2 cellular contexts compared by ENCODE assay signal in the genomic region with DNA sequence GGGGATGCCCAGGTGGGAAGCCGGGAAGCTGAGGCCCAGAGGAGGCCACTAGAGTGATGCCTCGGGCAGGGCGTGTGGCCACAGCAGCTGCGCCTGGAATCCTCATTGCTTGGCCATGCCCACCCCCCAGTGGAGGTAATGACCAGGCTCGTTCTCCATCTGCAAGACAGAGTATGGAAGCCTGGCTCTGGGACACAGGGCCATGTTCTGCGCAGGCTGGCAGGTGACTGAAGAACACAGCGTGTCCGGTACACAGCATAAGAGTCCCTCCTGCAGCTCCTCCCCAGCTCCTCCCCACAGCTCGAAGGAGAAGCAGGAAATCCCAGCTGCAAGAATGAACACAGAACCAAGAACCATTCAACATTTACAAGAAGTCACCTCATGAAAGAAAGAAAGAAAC.
TF ChIP-seq lines count a peak whose summit lies in the region.

No MANE protein-coding gene starts in this region.

TF ChIP-seq in SK-N-SH treated with all-trans-retinoic acid at 6 μM for 48 hours, 23 proteins besides CTCF, POLR2A, EP300 and RAD21 (continued from another document):
- TF ChIP-seq, protein P1, sequence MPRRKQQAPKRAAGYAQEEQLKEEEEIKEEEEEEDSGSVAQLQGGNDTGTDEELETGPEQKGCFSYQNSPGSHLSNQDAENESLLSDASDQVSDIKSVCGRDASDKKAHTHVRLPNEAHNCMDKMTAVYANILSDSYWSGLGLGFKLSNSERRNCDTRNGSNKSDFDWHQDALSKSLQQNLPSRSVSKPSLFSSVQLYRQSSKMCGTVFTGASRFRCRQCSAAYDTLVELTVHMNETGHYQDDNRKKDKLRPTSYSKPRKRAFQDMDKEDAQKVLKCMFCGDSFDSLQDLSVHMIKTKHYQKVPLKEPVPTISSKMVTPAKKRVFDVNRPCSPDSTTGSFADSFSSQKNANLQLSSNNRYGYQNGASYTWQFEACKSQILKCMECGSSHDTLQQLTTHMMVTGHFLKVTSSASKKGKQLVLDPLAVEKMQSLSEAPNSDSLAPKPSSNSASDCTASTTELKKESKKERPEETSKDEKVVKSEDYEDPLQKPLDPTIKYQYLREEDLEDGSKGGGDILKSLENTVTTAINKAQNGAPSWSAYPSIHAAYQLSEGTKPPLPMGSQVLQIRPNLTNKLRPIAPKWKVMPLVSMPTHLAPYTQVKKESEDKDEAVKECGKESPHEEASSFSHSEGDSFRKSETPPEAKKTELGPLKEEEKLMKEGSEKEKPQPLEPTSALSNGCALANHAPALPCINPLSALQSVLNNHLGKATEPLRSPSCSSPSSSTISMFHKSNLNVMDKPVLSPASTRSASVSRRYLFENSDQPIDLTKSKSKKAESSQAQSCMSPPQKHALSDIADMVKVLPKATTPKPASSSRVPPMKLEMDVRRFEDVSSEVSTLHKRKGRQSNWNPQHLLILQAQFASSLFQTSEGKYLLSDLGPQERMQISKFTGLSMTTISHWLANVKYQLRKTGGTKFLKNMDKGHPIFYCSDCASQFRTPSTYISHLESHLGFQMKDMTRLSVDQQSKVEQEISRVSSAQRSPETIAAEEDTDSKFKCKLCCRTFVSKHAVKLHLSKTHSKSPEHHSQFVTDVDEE (CRISPR knock-in tag; IDR thresholded peaks at IDR 0.05), result no peak
- TF ChIP-seq RARB (CRISPR knock-in tag; IDR thresholded peaks at IDR 0.05) (no peak), BACH2 (CRISPR knock-in tag; IDR thresholded peaks at IDR 0.05; ENCODE audit: borderline replicate concordance) (no peak), SNAI2 (CRISPR knock-in tag; IDR thresholded peaks at IDR 0.05) (no peak), ESRRG (CRISPR knock-in tag; IDR thresholded peaks at IDR 0.05) (no peak), PPARA (CRISPR knock-in tag; IDR thresholded peaks at IDR 0.05; ENCODE audit: borderline replicate concordance) (no peak), TOX (CRISPR knock-in tag; IDR thresholded peaks at IDR 0.05; ENCODE audit: borderline replicate concordance) (no peak), ZNF70 (CRISPR knock-in tag; IDR thresholded peaks at IDR 0.05) (no peak)
- TF ChIP-seq, protein P2, sequence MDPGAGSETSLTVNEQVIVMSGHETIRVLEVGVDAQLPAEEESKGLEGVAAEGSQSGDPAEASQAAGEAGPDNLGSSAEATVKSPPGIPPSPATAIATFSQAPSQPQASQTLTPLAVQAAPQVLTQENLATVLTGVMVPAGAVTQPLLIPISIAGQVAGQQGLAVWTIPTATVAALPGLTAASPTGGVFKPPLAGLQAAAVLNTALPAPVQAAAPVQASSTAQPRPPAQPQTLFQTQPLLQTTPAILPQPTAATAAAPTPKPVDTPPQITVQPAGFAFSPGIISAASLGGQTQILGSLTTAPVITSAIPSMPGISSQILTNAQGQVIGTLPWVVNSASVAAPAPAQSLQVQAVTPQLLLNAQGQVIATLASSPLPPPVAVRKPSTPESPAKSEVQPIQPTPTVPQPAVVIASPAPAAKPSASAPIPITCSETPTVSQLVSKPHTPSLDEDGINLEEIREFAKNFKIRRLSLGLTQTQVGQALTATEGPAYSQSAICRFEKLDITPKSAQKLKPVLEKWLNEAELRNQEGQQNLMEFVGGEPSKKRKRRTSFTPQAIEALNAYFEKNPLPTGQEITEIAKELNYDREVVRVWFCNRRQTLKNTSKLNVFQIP (CRISPR knock-in tag; IDR thresholded peaks at IDR 0.05; ENCODE audit: borderline replicate concordance, low read depth), result no peak

TF ChIP-seq in SK-N-SH, 30 proteins besides CTCF, POLR2A, EP300 and RAD21 (continued from another document):
- TF ChIP-seq, protein P3, sequence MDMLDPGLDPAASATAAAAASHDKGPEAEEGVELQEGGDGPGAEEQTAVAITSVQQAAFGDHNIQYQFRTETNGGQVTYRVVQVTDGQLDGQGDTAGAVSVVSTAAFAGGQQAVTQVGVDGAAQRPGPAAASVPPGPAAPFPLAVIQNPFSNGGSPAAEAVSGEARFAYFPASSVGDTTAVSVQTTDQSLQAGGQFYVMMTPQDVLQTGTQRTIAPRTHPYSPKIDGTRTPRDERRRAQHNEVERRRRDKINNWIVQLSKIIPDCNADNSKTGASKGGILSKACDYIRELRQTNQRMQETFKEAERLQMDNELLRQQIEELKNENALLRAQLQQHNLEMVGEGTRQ (IDR thresholded peaks at IDR 0.05; ENCODE audit: borderline replicate concordance, low read depth, low read length), result no peak
- no peak for TF ChIP-seq RCOR1 (IDR thresholded peaks at IDR 0.05; ENCODE audit: low read length)
- TF ChIP-seq YY1 (IDR thresholded peaks at IDR 0.05; ENCODE audit: low read depth), result no peak
